ENCODE assay signal across 8 cellular contexts in the genomic region with DNA sequence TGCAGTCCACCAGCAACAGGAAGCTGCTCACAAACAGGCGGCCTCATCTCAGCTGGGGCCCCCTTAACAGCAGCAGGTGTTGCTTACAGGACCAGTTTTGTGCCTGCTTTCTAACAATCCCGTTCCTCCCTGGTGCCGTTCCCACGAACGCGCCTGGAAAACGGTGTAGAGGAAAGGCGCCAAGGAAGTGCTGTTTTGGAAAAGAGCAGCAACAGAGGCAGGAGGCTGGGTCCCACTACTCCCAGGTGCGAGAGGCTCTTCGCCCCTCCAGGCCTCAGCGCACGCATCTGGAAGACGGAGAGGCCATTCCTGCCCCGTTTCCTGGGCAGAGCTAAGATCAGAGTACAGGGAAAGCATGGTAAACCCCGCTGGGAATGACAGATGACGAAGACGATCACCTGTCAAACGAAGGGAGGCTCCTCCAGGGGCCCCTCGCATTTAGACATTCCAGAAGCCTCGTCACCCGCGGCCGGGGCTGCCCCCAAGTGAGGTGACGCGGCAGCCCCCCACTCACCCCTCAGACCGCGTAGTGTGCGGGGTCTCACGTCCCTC. TPM values are rescaled to one million over a fixed set of nuclear protein-coding genes. Genes with fewer than 3 reads are reported as not detected.
DNase-seq lines count a peak whose midpoint lies in the region; ATAC-seq, FAIRE-seq and TF ChIP-seq lines count a peak whose summit lies in the region.

No MANE protein-coding gene starts in this region.

- H3K9me3 Mint-ChIP-seq in activated naive CD8-positive, alpha-beta T cell (ENCODE audit: low read depth) = no peaks in the 10 kb centered on the region

- peak overlapping the region; percentile 91 for H3K27ac ChIP-seq in cardiac muscle cell
- H3K27ac ChIP-seq in ovary = peak overlapping the region; percentile 90 to 91

- TF ChIP-seq CTCF in cardiac muscle cell (IDR thresholded peaks at IDR 0.05; ENCODE audit: low read depth, low read length) (no peak), ovary (IDR thresholded peaks at IDR 0.05) (no peak)

- peak; percentile 20 for DNase-seq in H54 (ENCODE audit: insufficient read length, low spot score)
- peak; percentile 56 for DNase-seq in NCI-H2171 (lab: John Stamatoyannopoulos, UW)
- peak; percentile 24 to 45 for DNase-seq in cardiac muscle cell (ENCODE audit: low read depth in 1 of 2, low spot score in 1 of 2)
- DNase-seq in ovary = peak in 3 of 5 donors; percentile 28 to 53 (median 43)
- no peak for DNase-seq in dedifferentiated amniotic fluid mesenchymal stem cell (ENCODE audit: extremely low spot score)

- peak overlapping the region; percentile 95 for H3K27ac Mint-ChIP-seq in activated naive CD8-positive, alpha-beta T cell

- H3K27me3 ChIP-seq in cardiac muscle cell (no peaks in the 10 kb centered on the region), ovary (no peaks in the 10 kb centered on the region)

- H3K4me3 ChIP-seq in cardiac muscle cell = peak overlapping the region; percentile 78
- peak overlapping the region; percentile 75 for H3K4me3 ChIP-seq in ovary

- TF ChIP-seq POLR2A in H54 (IDR thresholded peaks at IDR 0.05; ENCODE audit: low read depth, low read length) (no peak), ovary (IDR thresholded peaks at IDR 0.05) (no peak)

- H3K4me1 Mint-ChIP-seq in activated naive CD8-positive, alpha-beta T cell (ENCODE audit: low read depth) = peaks cover 32% of the 10 kb centered on the region

- H3K36me3 Mint-ChIP-seq in activated naive CD8-positive, alpha-beta T cell = no peaks in the 10 kb centered on the region

- H3K4me3 Mint-ChIP-seq in activated naive CD8-positive, alpha-beta T cell = peak overlapping the region; percentile 89

- peak overlapping the region; percentile 91 for H3K9ac ChIP-seq in ES-I3 (ENCODE audit: low read depth, low read length)

- H3K4me1 ChIP-seq in ES-I3 (ENCODE audit: insufficient read depth, low read length) (no peaks in the 10 kb centered on the region; the same call in 1 of the 2 replicates), cardiac muscle cell (ENCODE audit: low read depth) (peaks cover 18% of the 10 kb centered on the region), ovary (ENCODE audit: insufficient read depth) (peaks cover 3% of the 10 kb centered on the region)

- 2 to 3% (median 2%) methylated on average over 26 to 29 of the region's 29 CpGs for WGBS in ovary, 3 donors

- FAIRE-seq in H54 (lab: Jason Lieb, UNC) = no peak

- H3K36me3 ChIP-seq in ES-I3 (ENCODE audit: insufficient read depth, low read length) = no peaks in the 10 kb centered on the region
- no peaks in the 10 kb centered on the region for H3K36me3 ChIP-seq in cardiac muscle cell
- no peaks in the 10 kb centered on the region for H3K36me3 ChIP-seq in ovary

- H3K9me3 ChIP-seq in ES-I3 (ENCODE audit: control insufficient read depth, insufficient read depth, low read length) (no peaks in the 10 kb centered on the region; the same call in 1 of the 2 replicates), cardiac muscle cell (ENCODE audit: low read depth) (no peaks in the 10 kb centered on the region), ovary (no peaks in the 10 kb centered on the region)

- no peak for TF ChIP-seq EP300 in ovary (IDR thresholded peaks at IDR 0.05)

- intact Hi-C loops in ovary (cut with DNase I) = no loop called here

- no peaks in the 10 kb centered on the region for H3K27me3 Mint-ChIP-seq in activated naive CD8-positive, alpha-beta T cell

- ATAC-seq in HG03442 (IDR thresholded peaks at IDR 0.05; ENCODE audit: unreplicated experiment) = no peak

RNA-seq across cellular contexts. Expression of a gene that starts 0.6 kb away (rescaled TPM):
- total RNA-seq in cardiac muscle cell (17.9 and 27.0 TPM in 2 replicates), ovary (10 to 100 TPM; 21.7 to 45.8 (median 29.3) TPM)
- polyA plus RNA-seq in cardiac muscle cell (35.7 and 36.8 TPM in 2 replicates), ovary (10 to 100 TPM; 13.7 to 23.8 TPM)

RNA-seq across cellular contexts. Expression of a gene that starts 27.0 kb away (rescaled TPM):
- 68.4 and 73.4 TPM in 2 replicates for total RNA-seq in cardiac muscle cell
- 150 and 160 TPM in 2 replicates for polyA plus RNA-seq in cardiac muscle cell
- 10 to 100 TPM; 31.7 to 58.2 (median 38.3) TPM for total RNA-seq in ovary
- polyA plus RNA-seq in ovary = 10 to 100 TPM; 51.3 to 69.2 TPM
